In the genomic region with DNA sequence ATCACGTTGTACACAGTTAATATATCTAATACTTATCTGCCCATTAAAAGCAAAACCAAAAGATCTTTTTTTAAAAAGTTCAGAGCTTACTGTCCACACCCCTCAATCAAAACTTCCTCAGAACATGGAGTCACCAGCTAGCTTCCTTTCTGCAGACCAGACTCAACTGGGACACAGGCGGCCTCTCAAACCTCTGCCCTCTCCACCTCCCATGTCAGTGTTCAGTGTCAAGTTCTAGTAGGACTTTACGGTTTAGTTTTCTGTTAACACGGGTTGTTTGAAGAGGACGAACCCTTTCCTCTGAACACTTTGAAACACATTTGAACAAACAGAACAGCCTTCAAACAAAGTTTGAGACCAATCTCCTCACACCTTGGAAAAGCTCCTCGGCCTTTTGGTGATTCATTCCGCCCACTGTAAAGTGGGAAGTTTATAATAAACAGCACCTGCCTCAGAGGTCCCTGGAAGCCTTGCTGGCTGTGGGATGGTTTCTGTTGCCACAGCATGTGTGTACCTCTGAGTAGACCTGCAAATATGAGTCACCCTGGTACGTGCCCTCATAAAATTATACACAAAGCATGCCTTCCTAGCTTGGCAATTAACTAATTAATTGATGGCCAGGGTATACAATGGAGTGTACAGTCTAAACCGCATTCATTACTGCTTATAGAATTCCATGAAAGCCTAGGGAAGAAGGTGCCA, we compare ENCODE assay signal across 19 cellular contexts. TPM values are rescaled to one million over a fixed set of nuclear protein-coding genes. Genes with fewer than 3 reads are reported as not detected.
A peak's percentile ranks its signal among the peaks of the same experiment; 100 is the strongest.
DNase-seq lines count a peak whose midpoint lies in the region; ATAC-seq and TF ChIP-seq lines count a peak whose summit lies in the region.
"Had no signal": no experiment of that assay in that cellular context is flagged by ENCODE, and none has a peak within 500 bp of the region (broad histone marks: within the 10 kb centered on the region; RNA-seq: fewer than 3 reads in every experiment).

No MANE protein-coding gene starts in this region.

- peak overlapping the region; percentile 13 for H3K27ac ChIP-seq in AG04450 (ENCODE audit: low read depth, low read length)
- H3K27ac ChIP-seq: BLaER1 treated with 17β-estradiol and CSF1 and Interleukin-3, amounts not matched to agents 10 nM and 100 nM; dorsolateral prefrontal cortex had no signal

- no peaks in the 10 kb centered on the region for H3K9me3 ChIP-seq in AG04450 (ENCODE audit: control insufficient read depth, insufficient read depth, low read length)

- H3K27ac Mint-ChIP-seq in HFFc6 = no peak overlapping the region
- H3K27ac Mint-ChIP-seq: IgD-negative memory B cell had no signal

- H3K36me3 Mint-ChIP-seq in HFFc6 (ENCODE audit: low read depth) = no peaks in the 10 kb centered on the region; the same call in 1 of the 2 replicates
- H3K36me3 Mint-ChIP-seq: IgD-negative memory B cell had no signal

- H3K4me1 Mint-ChIP-seq in HFFc6 (ENCODE audit: low read depth) = no peaks in the 10 kb centered on the region

- TF ChIP-seq CTCF in AG04450 (IDR thresholded peaks at IDR 0.05; ENCODE audit: low read depth, low read length) (no peak), HFF-Myc (IDR thresholded peaks at IDR 0.05; ENCODE audit: low read depth, low read length, missing control alignments) (no peak), HFFc6 (IDR thresholded peaks at IDR 0.05) (no peak)

- H3K27me3 Mint-ChIP-seq in HFFc6 (ENCODE audit: insufficient read depth) = no peaks in the 10 kb centered on the region; the same call in 1 of the 2 replicates

- H3K4me3 ChIP-seq in AG04450 (ENCODE audit: low read depth, low read length) (no peak overlapping the region), HFF-Myc (replicated peaks; ENCODE audit: low read depth, low read length) (no peak overlapping the region)
- H3K4me3 ChIP-seq: BLaER1 treated with 17β-estradiol and CSF1 and Interleukin-3, amounts not matched to agents 10 nM and 100 nM; dorsolateral prefrontal cortex had no signal

- ATAC-seq in left colon (peak; percentile 74), GM19351 (IDR thresholded peaks at IDR 0.05; ENCODE audit: unreplicated experiment) (no peak)

- no peaks in the 10 kb centered on the region for H3K27me3 ChIP-seq in AG04450 (ENCODE audit: control insufficient read depth, insufficient read depth, low read length)
- H3K27me3 ChIP-seq: BLaER1 treated with 17β-estradiol and CSF1 and Interleukin-3, amounts not matched to agents 10 nM and 100 nM; dorsolateral prefrontal cortex had no signal

- CTCF ChIA-PET in AG04450 (lab: Charles Lee) = interaction anchor here (1.1 kb wide), 1 partner anchor 203 kb away, joined by 3 read pairs; no protein-coding TSS in a partner anchor

- H3K4me3 Mint-ChIP-seq in HFFc6 = no peak overlapping the region
- H3K4me3 Mint-ChIP-seq: IgD-negative memory B cell had no signal

- POLR2A ChIA-PET in AG04450 (lab: Yijun Ruan, JAX) = no interaction called here

- intact Hi-C loops in left colon (cut with DNase I, micrococcal nuclease) = no loop called here

- DNase-seq in AG04450 (ENCODE audit: low read depth, low spot score) (no peak), HFF-Myc (ENCODE audit: extremely low read depth, low read depth) (peak; percentile 67), SW480 (ENCODE audit: low spot score) (peak; percentile 93), left colon (peak; percentile 24 to 81), GM19238 (ENCODE audit: insufficient read length, low spot score) (no peak), HFFc6 (no peak)
- no peak for DNase-seq in stimulated activated CD4-positive, alpha-beta T cell treated with anti-CD3 and anti-CD28 coated beads, Interleukin-1b, Interleukin-23, amount 100 ng/mL, for 48 hours
- DNase-seq: activated CD4-positive, alpha-beta T cell treated with anti-CD3 and anti-CD28 coated beads, Interleukin-2, amount 50 U/mL, for 48 hours; anterior cingulate cortex; dorsolateral prefrontal cortex; GDM1; NCI-H1694; NCI-H526; stimulated activated CD4-positive, alpha-beta T cell treated with anti-CD3 and anti-CD28 coated beads, Interleukin-2, amount 100 ng/mL, for 24 hours; stimulated activated CD8-positive, alpha-beta memory T cell treated with anti-CD3 and anti-CD28 coated beads, Interleukin-4, amount 100 ng/mL, for 48 hours; trophoblast cell had no signal

- peaks cover 51% of the 10 kb centered on the region for H3K9me3 Mint-ChIP-seq in HFFc6

RNA-seq across cellular contexts. Expression of gene SIPA1L2, which starts 48.4 kb away (rescaled TPM):
- 63.5 and 65.0 TPM in 2 replicates for polyA plus RNA-seq in AG04450 (2011; rRNA removed)
- 148 and 151 TPM in 2 replicates for polyA minus RNA-seq in AG04450 (2011; rRNA and poly(A)+ RNA removed)
- 10 to 100 TPM; 76.5 to 89.8 TPM for total RNA-seq in left colon
- total RNA-seq in HFFc6 (2021; fragmentation: NEBNext Ultra II Directional; extraction: Animal tissue kit (Norgen Biotek cat#: 25700)) = under 1 TPM in 5 of 6 experiments, not detected in 1; 0.02 to 0.05 (median 0.02) TPM
- polyA plus RNA-seq: IgD-negative memory B cell had no signal

Comparison
In these comparisons a context has a peak if more than half of its experiments do, and no peak if none do; other contexts are left out.
1. DNase-seq: peak in HFF-Myc (single experiment), SW480 (single experiment) and left colon (2 of 2); none in AG04450 (single experiment), GM19238 (single experiment), stimulated activated CD4-positive, alpha-beta T cell treated with anti-CD3 and anti-CD28 coated beads, Interleukin-1b, Interleukin-23, amount 100 ng/mL, for 48 hours (single experiment) and HFFc6 (single experiment).
2. RNA of gene SIPA1L2, which starts 48.4 kb away (total RNA-seq): 76.5 to 89.8 TPM in left colon; 0.02 to 0.05 TPM in HFFc6; every median in the first group is over 10 times any median in the second.